8 cellular contexts compared by ENCODE assay signal in genomic region chr15:40253179-40253790, GRCh38. TPM values are rescaled to one million over a fixed set of nuclear protein-coding genes. Genes with fewer than 3 reads are reported as not detected.
DNase-seq lines count a peak whose midpoint lies in the region; ATAC-seq and TF ChIP-seq lines count a peak whose summit lies in the region.

No MANE protein-coding gene starts in this region.

- H3K4me1 ChIP-seq in ES-I3 (ENCODE audit: insufficient read depth, low read length) (peaks cover 14% of the 10 kb centered on the region; the same call in 1 of the 2 replicates), RWPE2 (ENCODE audit: insufficient read depth, poor library complexity, severe bottlenecking) (peaks cover 19% of the 10 kb centered on the region), psoas muscle (peaks cover 8% of the 10 kb centered on the region)

- no peak overlapping the region for H3K27ac ChIP-seq in RWPE2 (ENCODE audit: poor library complexity, severe bottlenecking)
- no peak overlapping the region for H3K27ac ChIP-seq in psoas muscle

- DNase-seq in RWPE2 (ENCODE audit: low spot score) = peak; percentile 76
- peak; percentile 27 for DNase-seq in germinal center (ENCODE audit: low spot score)
- peak in 1 of 2 donors; percentile 41 for DNase-seq in psoas muscle
- DNase-seq in SW480 (ENCODE audit: low spot score) = no peak
- no peak for DNase-seq in NCI-H774 (lab: John Stamatoyannopoulos, UW)

- H3K4me3 ChIP-seq in RWPE2 (ENCODE audit: severe bottlenecking) (peak overlapping the region; percentile 38), psoas muscle (peak overlapping the region; percentile 78)

- ATAC-seq in RWPE2 (ENCODE audit: low read depth) (no peak; the same call in 2 of the 3 replicates), psoas muscle (no peak), GM21528 (IDR thresholded peaks at IDR 0.05; ENCODE audit: low FRiP score, unreplicated experiment) (no peak), HG03520 (IDR thresholded peaks at IDR 0.05; ENCODE audit: unreplicated experiment) (no peak)

- intact Hi-C loops in psoas muscle (cut with DNase I) = no loop called here

- TF ChIP-seq CTCF in RWPE2 (IDR thresholded peaks at IDR 0.05; ENCODE audit: poor library complexity, severe bottlenecking) (no peak), psoas muscle (IDR thresholded peaks at IDR 0.05) (no peak)

- WGBS in psoas muscle, 3 donors = 45 to 49% (median 48%) methylated on average over 26 of the region's 26 CpGs

- H3K9me3 ChIP-seq in ES-I3 (ENCODE audit: control insufficient read depth, insufficient read depth, low read length) (no peaks in the 10 kb centered on the region), RWPE2 (ENCODE audit: severe bottlenecking) (no peaks in the 10 kb centered on the region), psoas muscle (no peaks in the 10 kb centered on the region)

- peak overlapping the region; percentile 61 for H3K9ac ChIP-seq in ES-I3 (ENCODE audit: low read depth, low read length)

- no peaks in the 10 kb centered on the region for H3K36me3 ChIP-seq in ES-I3 (ENCODE audit: insufficient read depth, low read length)
- no peaks in the 10 kb centered on the region; the same call in 1 of the 2 replicates for H3K36me3 ChIP-seq in RWPE2 (ENCODE audit: low read depth)
- no peaks in the 10 kb centered on the region for H3K36me3 ChIP-seq in psoas muscle (ENCODE audit: insufficient read depth in 1 of 2, low read depth in 1 of 2)

- H3K27me3 ChIP-seq in RWPE2 (ENCODE audit: insufficient read depth, poor library complexity, severe bottlenecking) (no peaks in the 10 kb centered on the region), psoas muscle (ENCODE audit: insufficient read depth in 3 of 3, low read length in 2 of 3) (no peaks in the 10 kb centered on the region)

RNA-seq across cellular contexts. Expression of gene PAK6, which starts 14.4 kb away (rescaled TPM):
- total RNA-seq in psoas muscle = 1 to 10 TPM in 2 of 4 donors, under 1 TPM in 2; 0.44 to 3.0 (median 1.2) TPM
- 1 to 10 TPM in 1 of 3 donors, under 1 TPM in 2; 0.03 to 1.1 (median 0.47) TPM for polyA plus RNA-seq in psoas muscle

RNA-seq across cellular contexts. Expression of gene ANKRD63, which starts 29.6 kb away (rescaled TPM):
- total RNA-seq in psoas muscle = not detected
- polyA plus RNA-seq in psoas muscle = not detected

RNA-seq across cellular contexts. Expression of gene PLCB2, which starts 54.5 kb away (rescaled TPM):
- 1 to 10 TPM; 1.7 to 4.6 (median 3.5) TPM for total RNA-seq in psoas muscle
- polyA plus RNA-seq in psoas muscle = 1 to 10 TPM in 2 of 3 donors, under 1 TPM in 1; 0.73 to 2.0 (median 1.6) TPM

Comparison
In these comparisons a context has a peak if more than half of its experiments do, and no peak if none do; other contexts are left out.
1. DNase-seq: peak in RWPE2 (single experiment) and germinal center (single experiment); none in SW480 (single experiment) and NCI-H774 (single experiment).